15 cellular contexts compared by ENCODE assay signal in the genomic region with DNA sequence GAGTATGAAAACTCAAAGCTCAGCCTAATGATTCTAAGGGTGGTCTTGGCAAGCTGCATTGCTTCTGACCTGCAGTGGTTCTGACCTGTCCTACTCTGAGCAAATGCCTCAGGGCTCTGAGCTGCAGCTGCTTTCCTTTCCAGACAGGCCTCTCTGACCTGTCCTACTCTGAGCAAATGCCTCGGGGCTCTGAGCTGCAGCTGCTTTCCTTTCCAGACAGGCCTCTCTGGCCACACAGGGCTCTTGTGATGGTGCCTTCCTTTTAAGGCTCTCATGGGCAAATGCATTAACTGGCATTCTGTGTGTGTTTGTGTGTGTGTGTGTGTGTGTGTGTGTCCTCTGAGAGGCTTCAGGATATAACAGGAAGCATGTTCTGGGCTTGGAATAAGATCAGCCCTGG.
A peak's percentile ranks its signal among the peaks of the same experiment; 100 is the strongest.
DNase-seq lines count a peak whose midpoint lies in the region; ATAC-seq and TF ChIP-seq lines count a peak whose summit lies in the region.
"Had no signal": no experiment of that assay in that cellular context is flagged by ENCODE, and none has a peak within 500 bp of the region (broad histone marks: within the 10 kb centered on the region; RNA-seq: fewer than 3 reads in every experiment).

No MANE protein-coding gene starts in this region.

- H3K9me3 Mint-ChIP-seq in chondrocyte (ENCODE audit: low read depth), result no peaks in the 10 kb centered on the region

- intact Hi-C loops in left lung (cut with DNase I) (no loop called here), A673 (cut with micrococcal nuclease; ENCODE audit: unreplicated experiment) (no loop called here)

- TF ChIP-seq CTCF in chondrocyte (IDR thresholded peaks at IDR 0.05) (no peak), left lung (IDR thresholded peaks at IDR 0.05) (no peak), A673 (conservative IDR thresholded peaks at IDR 0.05; ENCODE audit: low read depth, low read length) (no peak)

- peaks cover 11% of the 10 kb centered on the region for H3K4me1 Mint-ChIP-seq in chondrocyte (ENCODE audit: low read depth)
- H3K4me1 Mint-ChIP-seq: activated naive CD8-positive, alpha-beta T cell treated with anti-CD3 and anti-CD28 coated beads, Interleukin-2, amount 10 ng/mL, durations not matched to agents 7 days and 5 days; stimulated activated naive CD8-positive, alpha-beta T cell treated with anti-CD3 and anti-CD28 coated beads, Interleukin-15, amount 100 ng/mL, for 72 hours had no signal

- peak; percentile 19 for ATAC-seq in left lung
- ATAC-seq in GM19463 (IDR thresholded peaks at IDR 0.05; ENCODE audit: unreplicated experiment), result no peak
- ATAC-seq: gastroesophageal sphincter; naive thymus-derived CD4-positive, alpha-beta T cell; stimulated activated naive CD8-positive, alpha-beta T cell treated with anti-CD3 and anti-CD28 coated beads, Interleukin-15, amount 100 ng/mL, for 72 hours had no signal

- no TSS peak for BruUV-seq in A673 (replicated peaks; lab: Mats Ljungman, UMichigan)

- H3K36me3 ChIP-seq in left lung (no peaks in the 10 kb centered on the region), A673 (ENCODE audit: insufficient read depth, low read length, poor library complexity, severe bottlenecking) (no peaks in the 10 kb centered on the region)
- H3K36me3 ChIP-seq: gastroesophageal sphincter, MG63, sigmoid colon had no signal

- no peaks in the 10 kb centered on the region for H3K36me3 Mint-ChIP-seq in chondrocyte (ENCODE audit: low read depth)

- no peak overlapping the region for H3K4me3 Mint-ChIP-seq in chondrocyte (ENCODE audit: unreplicated experiment)
- H3K4me3 Mint-ChIP-seq: activated naive CD8-positive, alpha-beta T cell treated with anti-CD3 and anti-CD28 coated beads, Interleukin-2, amount 10 ng/mL, durations not matched to agents 7 days and 5 days; naive thymus-derived CD4-positive, alpha-beta T cell; stimulated activated naive CD8-positive, alpha-beta T cell treated with anti-CD3 and anti-CD28 coated beads, Interleukin-15, amount 100 ng/mL, for 72 hours had no signal

- H3K27me3 ChIP-seq in left lung (no peaks in the 10 kb centered on the region), A673 (replicated peaks; ENCODE audit: insufficient read depth, low read depth, low read length, poor library complexity) (no peaks in the 10 kb centered on the region)
- H3K27me3 ChIP-seq: gastroesophageal sphincter, MG63, sigmoid colon had no signal

- H3K27ac ChIP-seq in left lung, result no peak overlapping the region
- no peak overlapping the region for H3K27ac ChIP-seq in A673 (ENCODE audit: low read depth, low read length, poor library complexity, severe bottlenecking)
- H3K27ac ChIP-seq: gastroesophageal sphincter, sigmoid colon had no signal

- DNase-seq in COLO668 (lab: John Stamatoyannopoulos, UW; ENCODE audit: unreplicated experiment), result peak; percentile 13
- peak; percentile 27 to 40 for DNase-seq in Kasumi-1 (lab: John Stamatoyannopoulos, UW)
- DNase-seq in chondrocyte (ENCODE audit: low spot score), result no peak
- DNase-seq in left lung, result no peak
- DNase-seq in A673 (ENCODE audit: low spot score), result no peak
- DNase-seq in SHP77 (lab: John Stamatoyannopoulos, UW), result no peak
- DNase-seq in activated CD4-positive, alpha-beta T cell treated with anti-CD3 and anti-CD28 coated beads, Interleukin-2, amount 50 U/mL, for 1 hour, result no peak
- DNase-seq: activated naive CD8-positive, alpha-beta T cell treated with anti-CD3 and anti-CD28 coated beads, Interleukin-2, amount 10 ng/mL, durations not matched to agents 7 days and 5 days; MG63; naive thymus-derived CD4-positive, alpha-beta T cell; NCI-H446; sigmoid colon; stimulated activated naive CD8-positive, alpha-beta T cell treated with anti-CD3 and anti-CD28 coated beads, Interleukin-15, amount 100 ng/mL, for 72 hours had no signal

- H3K9me3 ChIP-seq in left lung (no peaks in the 10 kb centered on the region), A673 (ENCODE audit: low read depth, low read length, poor library complexity, severe bottlenecking) (no peaks in the 10 kb centered on the region)
- H3K9me3 ChIP-seq: gastroesophageal sphincter, MG63, sigmoid colon had no signal

- H3K4me3 ChIP-seq in left lung, result no peak overlapping the region
- H3K4me3 ChIP-seq in A673 (ENCODE audit: low read depth, low read length, poor library complexity, severe bottlenecking), result no peak overlapping the region
- H3K4me3 ChIP-seq: gastroesophageal sphincter, MG63, sigmoid colon had no signal

- no peaks in the 10 kb centered on the region for H3K27me3 Mint-ChIP-seq in chondrocyte (ENCODE audit: low read depth)
- H3K27me3 Mint-ChIP-seq: activated naive CD8-positive, alpha-beta T cell treated with anti-CD3 and anti-CD28 coated beads, Interleukin-2, amount 10 ng/mL, durations not matched to agents 7 days and 5 days; naive thymus-derived CD4-positive, alpha-beta T cell; stimulated activated naive CD8-positive, alpha-beta T cell treated with anti-CD3 and anti-CD28 coated beads, Interleukin-15, amount 100 ng/mL, for 72 hours had no signal

- CTCF ChIA-PET in A673 (lab: Charles Lee), result no interaction called here

- H3K4me1 ChIP-seq in left lung (no peaks in the 10 kb centered on the region), A673 (ENCODE audit: insufficient read depth, low read length, poor library complexity, severe bottlenecking) (no peaks in the 10 kb centered on the region)

- H3K27ac Mint-ChIP-seq in chondrocyte (ENCODE audit: unreplicated experiment), result peak overlapping the region; percentile 46
- H3K27ac Mint-ChIP-seq: activated naive CD8-positive, alpha-beta T cell treated with anti-CD3 and anti-CD28 coated beads, Interleukin-2, amount 10 ng/mL, durations not matched to agents 7 days and 5 days; naive thymus-derived CD4-positive, alpha-beta T cell; stimulated activated naive CD8-positive, alpha-beta T cell treated with anti-CD3 and anti-CD28 coated beads, Interleukin-15, amount 100 ng/mL, for 72 hours had no signal

- POLR2A ChIA-PET in A673 (lab: Charles Lee; ENCODE audit: low non-redundant PET), result no interaction called here

Comparison
In these comparisons a context has a peak if more than half of its experiments do, and no peak if none do; other contexts are left out.
1. DNase-seq: peak in COLO668 (single experiment) and Kasumi-1 (2 of 2); none in chondrocyte (single experiment), left lung (0 of 2), A673 (single experiment), SHP77 (0 of 2) and activated CD4-positive, alpha-beta T cell treated with anti-CD3 and anti-CD28 coated beads, Interleukin-2, amount 50 U/mL, for 1 hour (single experiment).